In the genomic region with DNA sequence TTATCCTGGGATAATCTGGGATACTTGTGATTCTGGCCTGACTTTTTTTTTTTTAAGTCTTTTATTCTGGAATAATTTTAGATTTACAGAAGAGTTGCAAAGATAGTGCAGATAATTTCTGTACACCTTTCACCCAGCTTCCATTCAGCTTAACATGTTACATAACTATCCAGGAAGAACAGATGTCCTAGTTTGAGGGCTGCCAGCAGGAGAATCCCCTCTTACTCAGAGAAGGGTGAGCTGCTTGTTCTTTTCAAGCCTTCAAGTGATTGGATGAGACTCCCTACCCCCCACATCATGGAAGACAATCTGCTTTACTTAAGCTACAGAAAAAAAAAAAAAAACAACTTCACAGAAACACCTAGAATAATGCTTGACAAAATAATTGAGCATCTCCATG, we compare ENCODE assay signal across 25 cellular contexts.
"Had no signal": no experiment of that assay in that cellular context is flagged by ENCODE, and none has a peak within 500 bp of the region (broad histone marks: within the 10 kb centered on the region; RNA-seq: fewer than 3 reads in every experiment).

No MANE protein-coding gene starts in this region.

- H3K27me3 ChIP-seq: adrenal gland, MG63, SJCRH30 had no signal

- H3K4me3 ChIP-seq: adrenal gland, MG63, SJCRH30 had no signal

- H3K9ac ChIP-seq: KMS-11, SK-N-SH had no signal

- H3K27ac ChIP-seq: adrenal gland, KMS-11, SJCRH30, VCaP had no signal

- H3K9me3 ChIP-seq: adrenal gland, MG63, SJCRH30, SK-N-SH had no signal

- H3K4me2 ChIP-seq: KMS-11, SK-N-SH had no signal

- ATAC-seq: activated CD4-positive, alpha-beta T cell treated with anti-CD3 and anti-CD28 coated beads for 36 hours; activated T-cell treated with anti-CD3 and anti-CD28 coated beads, Interleukin-2, amount 50 U/mL, for 72 hours; Right ventricle myocardium inferior had no signal

- DNase-seq: activated CD4-positive, alpha-beta memory T cell treated with anti-CD3 and anti-CD28 coated beads, Interleukin-2, amount 10 ng/mL, durations not matched to agents 7 days and 5 days; activated CD4-positive, alpha-beta T cell treated with anti-CD3 and anti-CD28 coated beads for 36 hours; activated CD4-positive, alpha-beta T cell treated with anti-CD3 and anti-CD28 coated beads, Interleukin-2, amount 50 U/mL, for 1 hour; activated naive CD4-positive, alpha-beta T cell treated with anti-CD3 and anti-CD28 coated beads, Interleukin-2, amount 50 U/mL, for 16 hours; activated naive CD8-positive, alpha-beta T cell treated with anti-CD3 and anti-CD28 coated beads, Interleukin-2, amount 10 ng/mL, durations not matched to agents 7 days and 5 days; activated T-cell treated with anti-CD3 and anti-CD28 coated beads for 4 hours; activated T-cell treated with anti-CD3 and anti-CD28 coated beads, Interleukin-2, amount 50 U/mL, for 72 hours; adrenal gland; anterior cingulate cortex; MG63; NCI-H1105; NCI-H1436; NCI-H1694 treated with DMSO at 0.1 percent for 48 hours; NCI-H2029 treated with DMSO at 0.1 percent for 48 hours; NCI-H446; NCI-H526; NCI-H774; NK-92 treated with Interleukin-12 subunit alpha and Interleukin-12 subunit beta, amount 100 ng/mL, for 24 hours; OCI-M1; SJCRH30; SK-N-SH; T-helper 1 cell had no signal

- H3K4me1 ChIP-seq: adrenal gland, SJCRH30 had no signal

- H3K9me2 ChIP-seq: SK-N-SH had no signal

- H3K36me3 ChIP-seq: adrenal gland, MG63, SJCRH30 had no signal
